ENCODE assay signal across 29 cellular contexts in the genomic region with DNA sequence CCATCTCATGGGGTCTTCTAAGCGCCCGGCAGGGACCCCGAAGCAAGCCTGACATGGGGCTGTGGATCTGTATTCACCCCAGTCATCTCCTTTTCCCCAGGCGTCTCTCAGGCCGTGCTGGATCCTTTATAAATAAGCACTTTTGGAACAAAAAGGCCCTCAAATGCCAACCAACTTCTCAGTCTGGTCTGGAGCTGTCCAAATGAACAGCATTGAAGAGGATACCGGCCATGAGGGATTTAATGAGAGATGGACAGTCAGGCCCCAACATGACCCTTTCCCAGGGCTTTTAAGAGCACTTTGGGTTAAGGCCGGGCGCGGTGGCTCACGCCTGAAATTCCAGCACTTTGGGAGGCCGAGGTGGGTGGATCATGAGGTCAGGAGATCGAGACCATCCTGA.
"Had no signal": no experiment of that assay in that cellular context is flagged by ENCODE, and none has a peak within 500 bp of the region (broad histone marks: within the 10 kb centered on the region; RNA-seq: fewer than 3 reads in every experiment).

No MANE protein-coding gene starts in this region.

- H3K4me3 Mint-ChIP-seq: activated CD4-positive, alpha-beta memory T cell treated with anti-CD3 and anti-CD28 coated beads, Interleukin-2, amount 10 ng/mL, durations not matched to agents 7 days and 5 days; activated CD8-positive, alpha-beta memory T cell treated with anti-CD3 and anti-CD28 coated beads, Interleukin-2, amount 10 ng/mL, durations not matched to agents 7 days and 5 days; activated naive CD4-positive, alpha-beta T cell treated with anti-CD3 and anti-CD28 coated beads, Interleukin-2, amount 50 U/mL, for 24 hours; activated naive CD8-positive, alpha-beta T cell treated with anti-CD3 and anti-CD28 coated beads, Interleukin-2, amount 10 ng/mL, durations not matched to agents 7 days and 5 days; brain had no signal

- H3K4me1 Mint-ChIP-seq: activated CD4-positive, alpha-beta memory T cell treated with anti-CD3 and anti-CD28 coated beads, Interleukin-2, amount 10 ng/mL, durations not matched to agents 7 days and 5 days; activated naive CD8-positive, alpha-beta T cell treated with anti-CD3 and anti-CD28 coated beads, Interleukin-2, amount 10 ng/mL, durations not matched to agents 7 days and 5 days had no signal

- H3K36me3 Mint-ChIP-seq: activated CD8-positive, alpha-beta memory T cell treated with anti-CD3 and anti-CD28 coated beads, Interleukin-2, amount 10 ng/mL, durations not matched to agents 7 days and 5 days; activated naive CD4-positive, alpha-beta T cell treated with anti-CD3 and anti-CD28 coated beads, Interleukin-2, amount 50 U/mL, for 24 hours had no signal

- H3K36me3 ChIP-seq: WERI-Rb-1 had no signal

- H3K27ac ChIP-seq: SJCRH30, WERI-Rb-1 had no signal

- H3K27ac Mint-ChIP-seq: activated CD4-positive, alpha-beta memory T cell treated with anti-CD3 and anti-CD28 coated beads, Interleukin-2, amount 10 ng/mL, durations not matched to agents 7 days and 5 days; activated CD8-positive, alpha-beta memory T cell treated with anti-CD3 and anti-CD28 coated beads, Interleukin-2, amount 10 ng/mL, durations not matched to agents 7 days and 5 days; activated naive CD4-positive, alpha-beta T cell treated with anti-CD3 and anti-CD28 coated beads, Interleukin-2, amount 50 U/mL, for 24 hours; activated naive CD8-positive, alpha-beta T cell treated with anti-CD3 and anti-CD28 coated beads, Interleukin-2, amount 10 ng/mL, durations not matched to agents 7 days and 5 days; activated T-helper 2 cell treated with anti-CD3 and anti-CD28 coated beads, Interferon-gamma antibody, Interleukin-2, Interleukin-4, amounts not matched to agents 10 μg/mL and 5 μg/mL and 100 μg/mL, durations not matched to agents 14 hours and 24 hours and 36 hours had no signal

- H3K4me1 ChIP-seq: SJCRH30 had no signal

- DNase-seq: activated CD4-positive, alpha-beta memory T cell treated with anti-CD3 and anti-CD28 coated beads, Interleukin-2, amount 10 ng/mL, durations not matched to agents 7 days and 5 days; activated CD4-positive, alpha-beta T cell treated with anti-CD3 and anti-CD28 coated beads for 1 hour; activated CD4-positive, alpha-beta T cell treated with anti-CD3 and anti-CD28 coated beads for 48 hours; activated CD4-positive, CD25-positive, alpha-beta regulatory T cell; activated CD8-positive, alpha-beta memory T cell treated with anti-CD3 and anti-CD28 coated beads, Interleukin-2, amount 10 ng/mL, durations not matched to agents 7 days and 5 days; activated gamma-delta T cell; activated naive CD4-positive, alpha-beta T cell treated with Interleukin-2 at 50 U/mL for 16 hours; activated naive CD8-positive, alpha-beta T cell treated with anti-CD3 and anti-CD28 coated beads, Interleukin-2, amount 10 ng/mL, durations not matched to agents 7 days and 5 days; activated T-cell treated with anti-CD3 and anti-CD28 coated beads, Interleukin-2, amount 50 U/mL, for 1 hour; cerebellar nuclear complex; KG1; MM.1S; NCI-H1092; NCI-H1436 treated with DMSO at 0.1 percent for 48 hours; NCI-H2029; NCI-H510A; NCI-H526; NCI-H748 treated with DMSO at 0.1 percent for 48 hours; SHP77; SJCRH30; SW 1271; T-helper 1 cell; T-helper 2 cell; T-helper 9 cell; WERI-Rb-1 had no signal

- H3K9me3 ChIP-seq: SJCRH30 had no signal

- H3K4me3 ChIP-seq: SJCRH30 had no signal

- H3K9me3 Mint-ChIP-seq: activated CD4-positive, alpha-beta memory T cell treated with anti-CD3 and anti-CD28 coated beads, Interleukin-2, amount 10 ng/mL, durations not matched to agents 7 days and 5 days; activated naive CD4-positive, alpha-beta T cell treated with anti-CD3 and anti-CD28 coated beads, Interleukin-2, amount 50 U/mL, for 24 hours; activated T-helper 2 cell treated with anti-CD3 and anti-CD28 coated beads, Interferon-gamma antibody, Interleukin-2, Interleukin-4, amounts not matched to agents 10 μg/mL and 5 μg/mL and 100 μg/mL, durations not matched to agents 14 hours and 24 hours and 36 hours had no signal

- ATAC-seq: activated CD8-positive, alpha-beta memory T cell treated with anti-CD3 and anti-CD28 coated beads, Interleukin-2, amount 10 ng/mL, durations not matched to agents 7 days and 5 days; Panc1 had no signal

- H3K27me3 Mint-ChIP-seq: activated CD8-positive, alpha-beta memory T cell treated with anti-CD3 and anti-CD28 coated beads, Interleukin-2, amount 10 ng/mL, durations not matched to agents 7 days and 5 days; activated naive CD4-positive, alpha-beta T cell treated with anti-CD3 and anti-CD28 coated beads, Interleukin-2, amount 50 U/mL, for 24 hours had no signal

- H3K27me3 ChIP-seq: SJCRH30 had no signal
